In the genomic region with DNA sequence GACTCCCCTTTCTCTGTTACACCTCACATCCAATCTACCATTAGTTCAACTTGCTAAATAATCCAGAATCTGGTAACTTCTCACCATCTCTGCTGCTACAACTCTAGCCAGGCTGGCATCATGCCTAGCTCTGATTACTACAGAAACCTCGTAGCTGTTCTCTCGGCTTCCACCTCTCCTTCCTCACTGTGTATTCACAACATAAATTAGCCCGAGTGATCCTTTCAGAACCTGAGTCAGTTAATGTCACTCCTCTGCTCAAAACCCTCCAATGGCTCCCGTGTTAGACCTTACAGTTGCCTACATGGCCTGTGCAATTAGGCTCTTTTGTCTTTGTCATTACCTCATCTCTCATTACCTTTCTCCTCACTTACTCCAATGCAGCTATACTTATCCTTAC, we compare ENCODE assay signal across 25 cellular contexts.
A peak's percentile ranks its signal among the peaks of the same experiment; 100 is the strongest.
DNase-seq lines count a peak whose midpoint lies in the region; ATAC-seq and TF ChIP-seq lines count a peak whose summit lies in the region.
"Had no signal": no experiment of that assay in that cellular context is flagged by ENCODE, and none has a peak within 500 bp of the region (broad histone marks: within the 10 kb centered on the region; RNA-seq: fewer than 3 reads in every experiment).

No MANE protein-coding gene starts in this region.

- no peak overlapping the region for H3K4me3 ChIP-seq in right atrium auricular region
- H3K4me3 ChIP-seq: cardiac muscle cell, gastroesophageal sphincter, left lung, smooth muscle cell, stomach, tibial nerve had no signal

- H3K4me3 Mint-ChIP-seq in activated CD8-positive, alpha-beta T cell treated with anti-CD3 and anti-CD28 coated beads for 36 hours: no peak overlapping the region
- H3K4me3 Mint-ChIP-seq: activated T-cell treated with anti-CD3 and anti-CD28 coated beads, Interleukin-2, amount 50 U/mL, for 4 hours; CD8-positive, alpha-beta memory T cell had no signal

- ATAC-seq in Right ventricle myocardium inferior (peak; percentile 33), left ventricle myocardium superior (peak; percentile 7)
- no peak for ATAC-seq in activated CD8-positive, alpha-beta T cell treated with anti-CD3 and anti-CD28 coated beads for 36 hours
- ATAC-seq: activated T-cell treated with anti-CD3 and anti-CD28 coated beads, Interleukin-2, amount 50 U/mL, for 4 hours; gastroesophageal sphincter; left lung had no signal

- TF ChIP-seq CTCF in right atrium auricular region (IDR thresholded peaks at IDR 0.05): no peak
- TF ChIP-seq CTCF in activated CD8-positive, alpha-beta T cell treated with anti-CD3 and anti-CD28 coated beads for 36 hours (IDR thresholded peaks at IDR 0.05): no peak

- CTCF ChIA-PET in activated CD8-positive, alpha-beta T cell treated with anti-CD3 and anti-CD28 coated beads for 36 hours (lab: Charles Lee): no interaction called here

- no peak for DNase-seq in Right ventricle myocardium inferior (ENCODE audit: missing footprints)
- DNase-seq in right atrium auricular region (ENCODE audit: low spot score): no peak
- DNase-seq in astrocyte of the hippocampus (ENCODE audit: low read depth, low spot score): peak; percentile 72
- DNase-seq in left ventricle myocardium superior: no peak
- no peak for DNase-seq in activated CD8-positive, alpha-beta T cell treated with anti-CD3 and anti-CD28 coated beads for 36 hours
- no peak for DNase-seq in retina
- no peak for DNase-seq in glomerular visceral epithelial cell (ENCODE audit: extremely low spot score)
- no peak for DNase-seq in OCI-M1 (lab: John Stamatoyannopoulos, UW)
- DNase-seq: activated CD4-positive, alpha-beta T cell treated with anti-CD3 and anti-CD28 coated beads for 4 hours; activated CD8-positive, alpha-beta memory T cell treated with anti-CD3 and anti-CD28 coated beads for 24 hours; activated naive CD4-positive, alpha-beta T cell; activated T-cell treated with anti-CD3 and anti-CD28 coated beads, Interleukin-2, amount 50 U/mL, for 4 hours; BE2C; CD8-positive, alpha-beta memory T cell; dermis blood vessel endothelial cell; left lung; NCI-H2029; NCI-H345; NCI-H748 treated with DMSO at 0.1 percent for 48 hours; stimulated activated CD4-positive, alpha-beta T cell treated with anti-CD3 and anti-CD28 coated beads, Interleukin-2, amount 100 ng/mL, for 24 hours; stomach had no signal

- no peaks in the 10 kb centered on the region for H3K9me3 ChIP-seq in right atrium auricular region
- H3K9me3 ChIP-seq: BE2C, gastroesophageal sphincter, left lung, stomach, tibial nerve had no signal

- POLR2A ChIA-PET in activated CD8-positive, alpha-beta T cell treated with anti-CD3 and anti-CD28 coated beads for 36 hours (lab: Charles Lee): no interaction called here

- H3K4me1 Mint-ChIP-seq in activated CD8-positive, alpha-beta T cell treated with anti-CD3 and anti-CD28 coated beads for 36 hours (ENCODE audit: low read depth): no peaks in the 10 kb centered on the region
- H3K4me1 Mint-ChIP-seq: CD8-positive, alpha-beta memory T cell had no signal

- no peaks in the 10 kb centered on the region for H3K36me3 Mint-ChIP-seq in activated CD8-positive, alpha-beta T cell treated with anti-CD3 and anti-CD28 coated beads for 36 hours (ENCODE audit: low read depth)
- H3K36me3 Mint-ChIP-seq: CD8-positive, alpha-beta memory T cell had no signal

- no peak overlapping the region for H3K27ac Mint-ChIP-seq in activated CD8-positive, alpha-beta T cell treated with anti-CD3 and anti-CD28 coated beads for 36 hours
- H3K27ac Mint-ChIP-seq: CD8-positive, alpha-beta memory T cell had no signal

- no peaks in the 10 kb centered on the region for H3K36me3 ChIP-seq in right atrium auricular region
- H3K36me3 ChIP-seq: BE2C, cardiac muscle cell, gastroesophageal sphincter, left lung, stomach, tibial nerve had no signal

- H3K4me1 ChIP-seq in right atrium auricular region: peaks cover 0 to 27% of the 10 kb centered on the region in 2 donors
- H3K4me1 ChIP-seq: left lung, stomach, tibial nerve had no signal

- no peaks in the 10 kb centered on the region for H3K27me3 ChIP-seq in right atrium auricular region
- H3K27me3 ChIP-seq: BE2C, cardiac muscle cell, gastroesophageal sphincter, left lung, stomach, tibial nerve had no signal

- no peak overlapping the region for H3K27ac ChIP-seq in right atrium auricular region
- H3K27ac ChIP-seq: cardiac muscle cell, gastroesophageal sphincter, left lung, stomach, tibial nerve had no signal

- no peaks in the 10 kb centered on the region for H3K27me3 Mint-ChIP-seq in activated CD8-positive, alpha-beta T cell treated with anti-CD3 and anti-CD28 coated beads for 36 hours
- H3K27me3 Mint-ChIP-seq: CD8-positive, alpha-beta memory T cell had no signal

- intact Hi-C loops in Right ventricle myocardium inferior (cut with DNase I): no loop called here
- intact Hi-C loops in left ventricle myocardium superior (cut with micrococcal nuclease): no loop called here
- intact Hi-C loops in activated CD8-positive, alpha-beta T cell treated with anti-CD3 and anti-CD28 coated beads for 36 hours (cut with micrococcal nuclease): no loop called here

- H3K9me3 Mint-ChIP-seq in activated CD8-positive, alpha-beta T cell treated with anti-CD3 and anti-CD28 coated beads for 36 hours: no peaks in the 10 kb centered on the region
- H3K9me3 Mint-ChIP-seq: activated T-cell treated with anti-CD3 and anti-CD28 coated beads, Interleukin-2, amount 50 U/mL, for 4 hours had no signal
